Comparison of ENCODE assay signal across 8 cellular contexts in genomic region chr6:116572162-116572561, GRCh38.
DNase-seq lines count a peak whose midpoint lies in the region; ATAC-seq and TF ChIP-seq lines count a peak whose summit lies in the region.

No MANE protein-coding gene starts in this region.

- H3K27ac Mint-ChIP-seq in T-helper 2 cell treated with Interferon-gamma antibody and Interleukin-4, amounts not matched to agents 5 μg/mL and 100 μg/mL, for 36 hours: peak overlapping the region; percentile 93
- H3K27ac Mint-ChIP-seq in nephron progenitor cell: peak overlapping the region; percentile 99

- peak overlapping the region; percentile 97 for H3K4me3 Mint-ChIP-seq in T-helper 2 cell treated with Interferon-gamma antibody and Interleukin-4, amounts not matched to agents 5 μg/mL and 100 μg/mL, for 36 hours
- H3K4me3 Mint-ChIP-seq in nephron progenitor cell: peak overlapping the region; percentile 100

- H3K27me3 Mint-ChIP-seq in T-helper 2 cell treated with Interferon-gamma antibody and Interleukin-4, amounts not matched to agents 5 μg/mL and 100 μg/mL, for 36 hours (ENCODE audit: low read depth): peaks cover 3% of the 10 kb centered on the region
- peaks cover 6% of the 10 kb centered on the region for H3K27me3 Mint-ChIP-seq in nephron progenitor cell (ENCODE audit: low read depth, poor library complexity)

- TF ChIP-seq CTCF in fibroblast of mammary gland (conservative IDR thresholded peaks at IDR 0.05; ENCODE audit: control insufficient read depth, insufficient read depth, low read depth, low read length) (no peak), nephron progenitor cell (IDR thresholded peaks at IDR 0.05) (no peak)

- ATAC-seq in GM18505 (IDR thresholded peaks at IDR 0.05; ENCODE audit: unreplicated experiment) (no peak), HG02840 (IDR thresholded peaks at IDR 0.05; ENCODE audit: low FRiP score, unreplicated experiment) (no peak), HG02884 (IDR thresholded peaks at IDR 0.05; ENCODE audit: unreplicated experiment) (no peak)

- peaks cover 16% of the 10 kb centered on the region for H3K36me3 Mint-ChIP-seq in T-helper 2 cell treated with Interferon-gamma antibody and Interleukin-4, amounts not matched to agents 5 μg/mL and 100 μg/mL, for 36 hours (ENCODE audit: low read depth)
- peaks cover 10% of the 10 kb centered on the region for H3K36me3 Mint-ChIP-seq in nephron progenitor cell (ENCODE audit: low read depth)

- H3K9me3 Mint-ChIP-seq in T-helper 2 cell treated with Interferon-gamma antibody and Interleukin-4, amounts not matched to agents 5 μg/mL and 100 μg/mL, for 36 hours: no peaks in the 10 kb centered on the region
- H3K9me3 Mint-ChIP-seq in nephron progenitor cell: no peaks in the 10 kb centered on the region

- no peak for TF ChIP-seq POLR2A in GM18505 (IDR thresholded peaks at IDR 0.05; ENCODE audit: borderline replicate concordance, extremely low read depth, insufficient read depth, insufficient read length)

- H3K4me1 Mint-ChIP-seq in T-helper 2 cell treated with Interferon-gamma antibody and Interleukin-4, amounts not matched to agents 5 μg/mL and 100 μg/mL, for 36 hours (ENCODE audit: low read depth): peaks cover 32% of the 10 kb centered on the region
- H3K4me1 Mint-ChIP-seq in nephron progenitor cell: peaks cover 38% of the 10 kb centered on the region

- DNase-seq in COLO829 (ENCODE audit: low spot score) (peak; percentile 21), HK-2 (ENCODE audit: unreplicated experiment) (peak; percentile 23), fibroblast of mammary gland (ENCODE audit: low read depth) (peak; percentile 53), nephron progenitor cell (peak; percentile 17)
- no peak for DNase-seq in T-helper 2 cell treated with Interferon-gamma antibody and Interleukin-4, amounts not matched to agents 5 μg/mL and 100 μg/mL, for 36 hours (ENCODE audit: low spot score)

- H3K4me3 ChIP-seq in fibroblast of mammary gland (ENCODE audit: control insufficient read depth, low read depth, low read length): peak overlapping the region; percentile 98
